In genomic region chr7:142598297-142598696, GRCh38 we compare ENCODE assay signal across 25 cellular contexts.
"Had no signal": no experiment of that assay in that cellular context is flagged by ENCODE, and none has a peak within 500 bp of the region (broad histone marks: within the 10 kb centered on the region; RNA-seq: fewer than 3 reads in every experiment).

No MANE protein-coding gene starts in this region.

- H3K4me1 ChIP-seq: foreskin keratinocyte, left ventricle myocardium inferior, right lobe of liver, stomach, testis had no signal

- DNase-seq: activated CD4-positive, alpha-beta memory T cell treated with anti-CD3 and anti-CD28 coated beads, Interleukin-2, amount 10 ng/mL, durations not matched to agents 7 days and 5 days; activated CD4-positive, alpha-beta T cell treated with anti-CD3 and anti-CD28 coated beads for 48 hours; activated CD4-positive, CD25-positive, alpha-beta regulatory T cell; activated naive CD4-positive, alpha-beta T cell treated with Interleukin-2 at 50 U/mL for 16 hours; activated T-cell treated with anti-CD3 and anti-CD28 coated beads, Interleukin-2, amount 50 U/mL, for 1 hour; central memory CD4-positive, alpha-beta T cell; endodermal cell; foreskin keratinocyte; glutamatergic neuron; hypothalamus; left ventricle myocardium inferior; mesendoderm; natural killer cell; ovary; right lobe of liver; stimulated activated CD4-positive, alpha-beta T cell treated with anti-CD3 and anti-CD28 coated beads, Interleukin-4, amount 100 ng/mL, for 1 hour; stomach; T-helper 1 cell; T-helper 9 cell; testis had no signal

- H3K4me3 ChIP-seq: left ventricle myocardium inferior, ovary, right lobe of liver, smooth muscle cell, stomach, testis had no signal

- H3K27me3 Mint-ChIP-seq: activated T-helper 17 cell treated with anti-CD3 and anti-CD28 coated beads, Interleukin-2, amount 50 U/mL, for 72 hours had no signal

- H3K4me1 Mint-ChIP-seq: activated CD4-positive, alpha-beta memory T cell treated with anti-CD3 and anti-CD28 coated beads, Interleukin-2, amount 10 ng/mL, durations not matched to agents 7 days and 5 days; activated T-helper 17 cell treated with anti-CD3 and anti-CD28 coated beads, Interleukin-2, amount 50 U/mL, for 72 hours; brain; endodermal cell; natural killer cell had no signal

- H3K4me2 ChIP-seq: smooth muscle cell had no signal

- H3K27ac ChIP-seq: epithelial cell of prostate, foreskin keratinocyte, left ventricle myocardium inferior, ovary, right lobe of liver, stomach, testis had no signal

- H3K4me3 Mint-ChIP-seq: activated CD4-positive, alpha-beta memory T cell treated with anti-CD3 and anti-CD28 coated beads, Interleukin-2, amount 10 ng/mL, durations not matched to agents 7 days and 5 days; activated T-helper 17 cell treated with anti-CD3 and anti-CD28 coated beads, Interleukin-2, amount 50 U/mL, for 72 hours; brain; endodermal cell; natural killer cell; type B pancreatic cell had no signal

- ATAC-seq: activated T-helper 17 cell treated with anti-CD3 and anti-CD28 coated beads, Interleukin-2, amount 50 U/mL, for 72 hours; foreskin keratinocyte; natural killer cell had no signal

- H3K36me3 ChIP-seq: left ventricle myocardium inferior, ovary, right lobe of liver, stomach had no signal

- H3K9me3 ChIP-seq: left ventricle myocardium inferior, ovary, right lobe of liver, stomach, testis had no signal

- H3K27me3 ChIP-seq: foreskin keratinocyte, ovary, right lobe of liver, testis had no signal

- H3K27ac Mint-ChIP-seq: activated CD4-positive, alpha-beta memory T cell treated with anti-CD3 and anti-CD28 coated beads, Interleukin-2, amount 10 ng/mL, durations not matched to agents 7 days and 5 days; activated T-helper 17 cell treated with anti-CD3 and anti-CD28 coated beads, Interleukin-2, amount 50 U/mL, for 72 hours; brain; endodermal cell; natural killer cell; type B pancreatic cell had no signal

- H3K36me3 Mint-ChIP-seq: brain, natural killer cell, type B pancreatic cell had no signal

- H3K9me3 Mint-ChIP-seq: activated CD4-positive, alpha-beta memory T cell treated with anti-CD3 and anti-CD28 coated beads, Interleukin-2, amount 10 ng/mL, durations not matched to agents 7 days and 5 days; activated T-helper 17 cell treated with anti-CD3 and anti-CD28 coated beads, Interleukin-2, amount 50 U/mL, for 72 hours; brain; endodermal cell; natural killer cell; type B pancreatic cell had no signal
